ENCODE assay signal across 25 cellular contexts in the genomic region with DNA sequence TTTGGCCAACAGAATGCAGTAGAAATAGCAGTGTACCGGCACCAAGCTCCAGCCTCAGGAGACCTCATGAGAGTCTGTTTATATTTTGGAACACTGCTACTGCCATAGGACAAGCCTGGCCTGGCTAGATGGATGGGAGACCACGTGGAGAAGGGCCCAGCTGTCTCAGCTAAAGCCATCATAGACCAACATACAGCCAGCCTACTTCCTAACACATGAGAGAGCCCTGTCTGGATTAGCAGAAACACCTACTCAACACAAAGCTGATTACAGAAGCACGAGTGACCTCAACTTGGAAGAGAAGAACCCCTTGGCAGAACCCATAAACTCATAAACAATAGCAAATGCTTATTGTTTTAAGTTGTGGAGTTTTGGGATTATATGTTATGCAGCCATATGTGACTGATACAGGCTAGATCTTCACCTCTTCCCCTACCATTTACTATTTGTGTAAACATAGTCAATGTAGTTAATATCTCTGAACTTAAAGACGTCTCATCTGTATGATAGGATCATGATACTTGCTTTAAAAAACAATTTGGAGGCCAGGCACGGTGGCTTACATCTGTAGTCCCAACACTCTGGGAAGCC.
DNase-seq lines count a peak whose midpoint lies in the region; ATAC-seq and TF ChIP-seq lines count a peak whose summit lies in the region.
"Had no signal": no experiment of that assay in that cellular context is flagged by ENCODE, and none has a peak within 500 bp of the region (broad histone marks: within the 10 kb centered on the region; RNA-seq: fewer than 3 reads in every experiment).

No MANE protein-coding gene starts in this region.

- H3K36me3 ChIP-seq in PC-9 (ENCODE audit: low read depth) (no peaks in the 10 kb centered on the region), trophoblast cell (ENCODE audit: control insufficient read depth in 1 of 2, insufficient read depth in 2 of 2, low read length in 2 of 2) (no peaks in the 10 kb centered on the region)
- H3K36me3 ChIP-seq: cardiac muscle cell had no signal

- H4K12ac ChIP-seq in trophoblast cell (ENCODE audit: low read depth, low read length) = no peak overlapping the region

- H3K27ac ChIP-seq in PC-9 (0 out of 2 replicates have a peak overlapping the region, but pooled peaks have one; percentile 31), epithelial cell of prostate (peak overlapping the region; percentile 92), trophoblast cell (ENCODE audit: low read depth, low read length) (no peak overlapping the region)
- H3K27ac ChIP-seq: cardiac muscle cell had no signal

- no peaks in the 10 kb centered on the region for H3K9me3 Mint-ChIP-seq in HFFc6
- H3K9me3 Mint-ChIP-seq: activated T-cell treated with anti-CD3 and anti-CD28 coated beads, Interleukin-2, amount 50 U/mL, for 24 hours; natural killer cell; stimulated activated effector memory CD8-positive, alpha-beta T cell treated with anti-CD3 and anti-CD28 coated beads, Interleukin-12 subunit alpha, Interleukin-12 subunit beta, amount 100 ng/mL, for 72 hours had no signal

- H3K23ac ChIP-seq in trophoblast cell (ENCODE audit: low read length) = no peak overlapping the region

- peak overlapping the region; percentile 85 for H2BK120ac ChIP-seq in trophoblast cell (ENCODE audit: insufficient read depth, low read length, poor library complexity)

- peak overlapping the region; percentile 99 for H2BK12ac ChIP-seq in trophoblast cell (ENCODE audit: low read length)

- POLR2A ChIA-PET in PC-9 (lab: Charles Lee; ENCODE audit: unreplicated experiment) = no interaction called here

- H3K4me2 ChIP-seq in PC-9 (no peak overlapping the region), trophoblast cell (ENCODE audit: low read length) (no peak overlapping the region)

- H3K79me2 ChIP-seq in PC-9 (ENCODE audit: low read depth) = no peaks in the 10 kb centered on the region
- H3K79me2 ChIP-seq in trophoblast cell (ENCODE audit: control insufficient read depth, insufficient read depth, low read length, poor library complexity) = no peaks in the 10 kb centered on the region

- no peaks in the 10 kb centered on the region for H3K9me2 ChIP-seq in PC-9 (ENCODE audit: insufficient read depth)

- CTCF ChIA-PET in PC-9 (lab: Charles Lee) = interaction anchor here (0.6 kb wide), 1 partner anchor 114 kb away, joined by 3 read pairs; no protein-coding TSS in a partner anchor

- peak overlapping the region; percentile 61 for H3K27ac Mint-ChIP-seq in HFFc6
- H3K27ac Mint-ChIP-seq in T-helper 17 cell = no peak overlapping the region
- H3K27ac Mint-ChIP-seq: activated T-cell treated with anti-CD3 and anti-CD28 coated beads, Interleukin-2, amount 50 U/mL, for 24 hours; natural killer cell; stimulated activated effector memory CD8-positive, alpha-beta T cell treated with anti-CD3 and anti-CD28 coated beads, Interleukin-12 subunit alpha, Interleukin-12 subunit beta, amount 100 ng/mL, for 72 hours; WTC11 had no signal

- H3K36me3 Mint-ChIP-seq in HFFc6 (ENCODE audit: low read depth) = peaks cover 8% of the 10 kb centered on the region; the same call in 1 of the 2 replicates
- no peaks in the 10 kb centered on the region for H3K36me3 Mint-ChIP-seq in T-helper 17 cell (ENCODE audit: low read depth)
- H3K36me3 Mint-ChIP-seq: CD14-positive monocyte; natural killer cell; stimulated activated effector memory CD8-positive, alpha-beta T cell treated with anti-CD3 and anti-CD28 coated beads, Interleukin-12 subunit alpha, Interleukin-12 subunit beta, amount 100 ng/mL, for 72 hours had no signal

- H3K4me3 ChIP-seq in PC-9 (no peak overlapping the region), trophoblast cell (ENCODE audit: low read depth, low read length) (no peak overlapping the region)
- H3K4me3 ChIP-seq: cardiac muscle cell had no signal

- no peaks in the 10 kb centered on the region for H4K20me1 ChIP-seq in PC-9 (ENCODE audit: insufficient read depth)

- TF ChIP-seq CTCF in HFFc6 (IDR thresholded peaks at IDR 0.05) = no peak
- no peak for TF ChIP-seq CTCF in PC-9 (conservative IDR thresholded peaks at IDR 0.05)

- H3K79me1 ChIP-seq in trophoblast cell (ENCODE audit: low read length) = peaks cover 16% of the 10 kb centered on the region

- peak overlapping the region; percentile 58 for H3K4ac ChIP-seq in trophoblast cell (ENCODE audit: low read depth, low read length)

- H3K9me3 ChIP-seq in PC-9 (ENCODE audit: insufficient read depth, low read depth) (no peaks in the 10 kb centered on the region), trophoblast cell (ENCODE audit: insufficient read depth, low read depth, low read length) (no peaks in the 10 kb centered on the region), T-helper 17 cell (ENCODE audit: control insufficient read depth, low read length, poor library complexity, severe bottlenecking) (no peaks in the 10 kb centered on the region)

- H3K4me1 Mint-ChIP-seq in HFFc6 (ENCODE audit: low read depth) (peaks cover 63% of the 10 kb centered on the region), T-helper 17 cell (no peaks in the 10 kb centered on the region)
- H3K4me1 Mint-ChIP-seq: stimulated activated effector memory CD8-positive, alpha-beta T cell treated with anti-CD3 and anti-CD28 coated beads, Interleukin-12 subunit alpha, Interleukin-12 subunit beta, amount 100 ng/mL, for 72 hours had no signal

- H3K18ac ChIP-seq in trophoblast cell (ENCODE audit: low read length) = peak overlapping the region; percentile 35

- ATAC-seq in T-helper 17 cell (no peak), GM21381 (IDR thresholded peaks at IDR 0.05; ENCODE audit: unreplicated experiment) (no peak), HG03097 (IDR thresholded peaks at IDR 0.05; ENCODE audit: low FRiP score, unreplicated experiment) (no peak)
- ATAC-seq: natural killer cell; stimulated activated effector memory CD8-positive, alpha-beta T cell treated with anti-CD3 and anti-CD28 coated beads, Interleukin-12 subunit alpha, Interleukin-12 subunit beta, amount 100 ng/mL, for 72 hours; WTC11 had no signal

- no peak overlapping the region for H2BK5ac ChIP-seq in trophoblast cell (ENCODE audit: low read depth, low read length, poor library complexity)

- peak overlapping the region; percentile 93 for H2AK5ac ChIP-seq in trophoblast cell (ENCODE audit: low read length)

- peak overlapping the region; percentile 76 for H4K91ac ChIP-seq in trophoblast cell (ENCODE audit: low read depth, low read length)

- intact Hi-C loops in PC-9 (cut with micrococcal nuclease; ENCODE audit: unreplicated experiment) = no loop called here

- H3K4me3 Mint-ChIP-seq in HFFc6 = no peak overlapping the region
- H3K4me3 Mint-ChIP-seq in T-helper 17 cell = no peak overlapping the region
- H3K4me3 Mint-ChIP-seq: activated T-cell treated with anti-CD3 and anti-CD28 coated beads, Interleukin-2, amount 50 U/mL, for 24 hours; CD14-positive monocyte; natural killer cell; stimulated activated effector memory CD8-positive, alpha-beta T cell treated with anti-CD3 and anti-CD28 coated beads, Interleukin-12 subunit alpha, Interleukin-12 subunit beta, amount 100 ng/mL, for 72 hours; WTC11 had no signal

- H3K27me3 Mint-ChIP-seq in HFFc6 (ENCODE audit: insufficient read depth) (no peaks in the 10 kb centered on the region; the same call in 1 of the 2 replicates), T-helper 17 cell (no peaks in the 10 kb centered on the region)
- H3K27me3 Mint-ChIP-seq: activated T-cell treated with anti-CD3 and anti-CD28 coated beads, Interleukin-2, amount 50 U/mL, for 24 hours had no signal

- WGBS in trophoblast cell (ENCODE audit: extremely low coverage, insufficient coverage, insufficient read length) = no CpG with 5 or more reads among the region's 5 CpGs

- BruUV-seq in PC-9 (replicated peaks; lab: Mats Ljungman, UMichigan) = no TSS peak

- H4K8ac ChIP-seq in trophoblast cell (ENCODE audit: low read depth, low read length) = no peak overlapping the region

- TF ChIP-seq POLR2A in erythroblast (IDR thresholded peaks at IDR 0.05; ENCODE audit: low read length) = no peak

- peaks cover 57% of the 10 kb centered on the region for H3K4me1 ChIP-seq in PC-9 (replicated peaks; ENCODE audit: insufficient read depth)
- peaks cover 2 to 8% of the 10 kb centered on the region in 2 experiments for H3K4me1 ChIP-seq in trophoblast cell (ENCODE audit: control insufficient read depth in 1 of 2, insufficient read depth in 2 of 2, low read length in 2 of 2)

- DNase-seq in HFFc6 (no peak), PC-9 (no peak), epithelial cell of prostate (ENCODE audit: low read depth, low spot score) (no peak), trophoblast cell (no peak), T-helper 17 cell (no peak), erythroblast (lab: John Stamatoyannopoulos, UW) (no peak)
- DNase-seq: activated CD4-positive, alpha-beta T cell treated with anti-CD3 and anti-CD28 coated beads, Interleukin-2, amount 50 U/mL, for 48 hours; activated naive CD4-positive, alpha-beta T cell treated with Interleukin-2 at 50 U/mL for 16 hours; activated T-cell treated with anti-CD3 and anti-CD28 coated beads, Interleukin-2, amount 50 U/mL, for 24 hours; amygdala; DMS 273 treated with DMSO at 0.1 percent for 48 hours; H7; head of caudate nucleus; Kasumi-1; midbrain; natural killer cell; NCI-H1092 treated with DMSO at 0.1 percent for 48 hours; NCI-H2081; NCI-H446 had no signal

- H3F3A ChIP-seq in PC-9 (ENCODE audit: insufficient read depth, low read depth) = peaks cover 34% of the 10 kb centered on the region

- H2AFZ ChIP-seq in PC-9 (no peak overlapping the region), trophoblast cell (ENCODE audit: insufficient read depth, low read length, poor library complexity) (peak overlapping the region; percentile 17)

- H3K14ac ChIP-seq in trophoblast cell (ENCODE audit: low read length) = peak overlapping the region; percentile 74

- H3K9ac ChIP-seq in trophoblast cell (ENCODE audit: low read length) = no peak overlapping the region

- H3K27me3 ChIP-seq in PC-9 (ENCODE audit: insufficient read depth, low read depth) (no peaks in the 10 kb centered on the region), trophoblast cell (ENCODE audit: insufficient read depth, low read length) (no peaks in the 10 kb centered on the region)
- H3K27me3 ChIP-seq: cardiac muscle cell had no signal
